ENCODE assay signal across 27 cellular contexts in the genomic region with DNA sequence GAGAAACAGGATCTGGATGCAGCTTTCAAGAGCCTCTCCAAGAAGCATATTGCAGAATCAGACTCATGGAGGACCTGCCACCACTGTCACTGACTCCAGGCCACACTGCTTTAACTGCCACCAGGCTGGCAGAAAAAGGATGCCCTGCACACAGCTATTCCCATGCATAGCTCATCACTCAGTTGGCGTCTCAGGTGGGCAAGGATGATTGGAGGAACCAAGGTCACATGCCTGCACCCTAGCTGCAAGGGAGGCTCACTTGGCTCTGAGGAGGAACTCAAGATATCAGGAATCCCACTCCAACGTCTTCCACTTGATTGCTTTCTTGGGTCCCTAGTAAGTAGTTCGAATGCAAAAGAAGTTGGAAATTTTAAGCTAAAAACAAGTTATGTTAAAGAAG. TPM values are rescaled to one million over a fixed set of nuclear protein-coding genes. Genes with fewer than 3 reads are reported as not detected.
"Had no signal": no experiment of that assay in that cellular context is flagged by ENCODE, and none has a peak within 500 bp of the region (broad histone marks: within the 10 kb centered on the region; RNA-seq: fewer than 3 reads in every experiment).

No MANE protein-coding gene starts in this region.

- H3K4me1 ChIP-seq: parathyroid adenoma, psoas muscle, right lobe of liver, sigmoid colon, suprapubic skin, testis, tibial artery, upper lobe of right lung, uterus had no signal

- DNase-seq: naive thymus-derived CD8-positive, alpha-beta T cell; nephron progenitor cell; occipital lobe; ovary; psoas muscle; right cardiac atrium; right lobe of liver; sigmoid colon; small intestine; stimulated activated CD4-positive, alpha-beta T cell treated with anti-CD3 and anti-CD28 coated beads, Interleukin-1b, Interleukin-23, amount 100 ng/mL, for 48 hours; stimulated activated CD4-positive, alpha-beta T cell treated with anti-CD3 and anti-CD28 coated beads, Interleukin-4, amount 100 ng/mL, for 1 hour; stimulated activated CD4-positive, alpha-beta T cell treated with anti-CD3 and anti-CD28 coated beads, Interleukin-4, amount 100 ng/mL, for 4 hours; stimulated activated CD8-positive, alpha-beta memory T cell treated with anti-CD3 and anti-CD28 coated beads, Interleukin-4, amount 100 ng/mL, for 48 hours; stimulated activated naive CD4-positive, alpha-beta T cell; stimulated activated naive CD8-positive, alpha-beta T cell treated with anti-CD3 and anti-CD28 coated beads, Interleukin-15, amount 100 ng/mL, for 72 hours; stimulated activated naive CD8-positive, alpha-beta T cell treated with anti-CD3 and anti-CD28 coated beads, Interleukin-15, Interleukin-2, amounts not matched to agents 100 U/mL and 50 U/mL, for 24 hours; substantia nigra; testis; tibial artery; transverse colon; upper lobe of right lung; uterus had no signal

- H3K36me3 ChIP-seq: ovary, right lobe of liver, sigmoid colon, suprapubic skin, tibial artery, transverse colon, upper lobe of right lung, uterus had no signal

- H3K27ac ChIP-seq: ovary, parathyroid adenoma, psoas muscle, right lobe of liver, sigmoid colon, suprapubic skin, testis, tibial artery, transverse colon, upper lobe of right lung, uterus had no signal

- ATAC-seq: naive thymus-derived CD8-positive, alpha-beta T cell; natural killer cell treated with Interleukin-12 subunit alpha and Interleukin-12 subunit beta and Interleukin-15 and Interleukin-18, amount 100 ng/mL, for 72 hours; psoas muscle; right cardiac atrium; right lobe of liver; stimulated activated memory B cell treated with anti-CD40 and anti-IgM and Interleukin-4, amounts not matched to agents 10 μg/mL and 1 μg/mL and 100 μg/mL, for 72 hours; stimulated activated naive CD8-positive, alpha-beta T cell treated with anti-CD3 and anti-CD28 coated beads, Interleukin-15, amount 100 ng/mL, for 72 hours; stimulated activated naive CD8-positive, alpha-beta T cell treated with anti-CD3 and anti-CD28 coated beads, Interleukin-15, Interleukin-2, amounts not matched to agents 100 U/mL and 50 U/mL, for 24 hours; upper lobe of right lung had no signal

- H3K9me3 ChIP-seq: ovary, psoas muscle, right lobe of liver, sigmoid colon, suprapubic skin, testis, tibial artery, transverse colon, upper lobe of right lung, uterus had no signal

- FAIRE-seq: small intestine had no signal

- H3K27me3 ChIP-seq: ovary, right lobe of liver, sigmoid colon, suprapubic skin, testis, transverse colon, upper lobe of right lung, uterus had no signal

- H3K4me3 ChIP-seq: ovary, psoas muscle, right lobe of liver, sigmoid colon, suprapubic skin, testis, tibial artery, transverse colon, upper lobe of right lung, uterus had no signal

- H2AFZ ChIP-seq: parathyroid adenoma had no signal

- H3K9ac ChIP-seq: parathyroid adenoma had no signal

- H3K79me2 ChIP-seq: parathyroid adenoma had no signal

RNA-seq across cellular contexts. Expression of gene SPOCD1, which starts 19.6 kb away (rescaled TPM):
- total RNA-seq: natural killer cell treated with Interleukin-12 subunit alpha and Interleukin-12 subunit beta and Interleukin-15 and Interleukin-18, amount 100 ng/mL, for 72 hours; occipital lobe; skeletal muscle tissue had no signal
- polyA plus RNA-seq: naive thymus-derived CD8-positive, alpha-beta T cell had no signal
